Comparison of ENCODE assay signal across 8 cellular contexts in genomic region chr11:94183886-94184264, GRCh38. TPM values are rescaled to one million over a fixed set of nuclear protein-coding genes. Genes with fewer than 3 reads are reported as not detected.
A peak's percentile ranks its signal among the peaks of the same experiment; 100 is the strongest.
DNase-seq lines count a peak whose midpoint lies in the region; ATAC-seq and TF ChIP-seq lines count a peak whose summit lies in the region.

No MANE protein-coding gene starts in this region.

- H3K4me3 ChIP-seq in HAP-1 (no peak overlapping the region), MM.1S (ENCODE audit: low read length) (no peak overlapping the region)

- H2AFZ ChIP-seq in MM.1S (ENCODE audit: low read length), result no peak overlapping the region

- H3K9me2 ChIP-seq in MM.1S (replicated peaks; ENCODE audit: insufficient read depth, low read length), result no peaks in the 10 kb centered on the region

- H3K79me2 ChIP-seq in MM.1S (ENCODE audit: low read length), result no peaks in the 10 kb centered on the region

- peaks cover 4% of the 10 kb centered on the region for H3K36me3 ChIP-seq in HAP-1 (replicated peaks)
- no peaks in the 10 kb centered on the region for H3K36me3 ChIP-seq in MM.1S (replicated peaks; ENCODE audit: insufficient read depth, low read length)

- peak; percentile 72 to 81 for ATAC-seq in left cardiac atrium
- ATAC-seq in GM18517 (IDR thresholded peaks at IDR 0.05; ENCODE audit: unreplicated experiment), result no peak

- H3K9ac ChIP-seq in MM.1S (ENCODE audit: low read length), result no peak overlapping the region

- no peaks in the 10 kb centered on the region for H4K20me1 ChIP-seq in MM.1S (ENCODE audit: insufficient read depth, low read length)

- H3K9me3 ChIP-seq in HAP-1, result no peaks in the 10 kb centered on the region
- H3K9me3 ChIP-seq in MM.1S (replicated peaks; ENCODE audit: insufficient read depth, low read length), result no peaks in the 10 kb centered on the region

- H3K36me3 Mint-ChIP-seq in activated T-cell treated with anti-CD3 and anti-CD28 coated beads, Interleukin-2, amount 50 U/mL, for 24 hours (ENCODE audit: low read depth), result peaks cover 62% of the 10 kb centered on the region

- H3K27me3 Mint-ChIP-seq in activated T-cell treated with anti-CD3 and anti-CD28 coated beads, Interleukin-2, amount 50 U/mL, for 24 hours, result no peaks in the 10 kb centered on the region

- peaks cover 4% of the 10 kb centered on the region for H3K4me1 ChIP-seq in HAP-1
- no peaks in the 10 kb centered on the region for H3K4me1 ChIP-seq in MM.1S (ENCODE audit: low read length)

- no peaks in the 10 kb centered on the region for H3F3A ChIP-seq in MM.1S (ENCODE audit: insufficient read depth, low read length)

- no peak overlapping the region for H3K27ac ChIP-seq in MM.1S (ENCODE audit: low read length)

- peaks cover 3% of the 10 kb centered on the region for H3K9me3 Mint-ChIP-seq in activated T-cell treated with anti-CD3 and anti-CD28 coated beads, Interleukin-2, amount 50 U/mL, for 24 hours

- peak; percentile 46 for TF ChIP-seq CTCF in MM.1S (IDR thresholded peaks at IDR 0.05; ENCODE audit: low read length)

- intact Hi-C loops in left cardiac atrium (cut with DNase I), result no loop called here

- H3K4me2 ChIP-seq in MM.1S (ENCODE audit: low read depth, low read length), result no peak overlapping the region

- H3K27me3 ChIP-seq in HAP-1 (ENCODE audit: low read depth), result no peaks in the 10 kb centered on the region
- H3K27me3 ChIP-seq in MM.1S (replicated peaks; ENCODE audit: insufficient read depth, low read length), result no peaks in the 10 kb centered on the region

- H3K4me3 Mint-ChIP-seq in activated T-cell treated with anti-CD3 and anti-CD28 coated beads, Interleukin-2, amount 50 U/mL, for 24 hours, result no peak overlapping the region

- no peak overlapping the region for H3K27ac Mint-ChIP-seq in activated T-cell treated with anti-CD3 and anti-CD28 coated beads, Interleukin-2, amount 50 U/mL, for 24 hours

- DNase-seq in A172 (ENCODE audit: low spot score) (peak; percentile 12), G401 (ENCODE audit: low spot score) (peak; percentile 89), HAP-1 (ENCODE audit: low spot score in 2 of 2) (peak; percentile 51 to 83), MM.1S (no peak), left cardiac atrium (peak; percentile 66), renal cortical epithelial cell (ENCODE audit: low read depth) (peak; percentile 79)
- peak; percentile 38 for DNase-seq in activated T-cell treated with anti-CD3 and anti-CD28 coated beads, Interleukin-2, amount 50 U/mL, for 24 hours

- H3K4me1 Mint-ChIP-seq in activated T-cell treated with anti-CD3 and anti-CD28 coated beads, Interleukin-2, amount 50 U/mL, for 24 hours (ENCODE audit: low read depth), result no peaks in the 10 kb centered on the region

- in situ Hi-C loops in G401 (cut with HindIII; ENCODE audit: low sequenced_read_pairs), result no loop called here
- in situ Hi-C loops in HAP-1 (cut with MboI; ENCODE audit: low sequenced_read_pairs), result no loop called here

RNA-seq across cellular contexts. Expression of gene PANX1, which starts 55.2 kb away (rescaled TPM):
- 37.9 and 40.0 TPM in 2 replicates for total RNA-seq in A172 (2014; rRNA removed; shearing (Covaris generic))
- 5.7 and 7.0 TPM in 2 replicates for total RNA-seq in G401 (2014; rRNA removed; shearing (Covaris generic))
- total RNA-seq in left cardiac atrium (10 to 100 TPM in 1 of 2 donors, 1 to 10 TPM in 1; 8.8 to 16.2 TPM), renal cortical epithelial cell (52.5 and 79.5 TPM in 2 replicates)
